ENCODE assay signal across 1 cellular context in genomic region chr5:174045470-174046025, GRCh38.
TF ChIP-seq lines count a peak whose summit lies in the region.

NSG2 (plus strand) TSS chr5:174045706; CDS start chr5:174046756, 1,050 bp downstream.

TF ChIP-seq in HepG2, 621 proteins besides CTCF, POLR2A, EP300 and RAD21 (continued from another document and continues in another):
- TF ChIP-seq, protein P1, sequence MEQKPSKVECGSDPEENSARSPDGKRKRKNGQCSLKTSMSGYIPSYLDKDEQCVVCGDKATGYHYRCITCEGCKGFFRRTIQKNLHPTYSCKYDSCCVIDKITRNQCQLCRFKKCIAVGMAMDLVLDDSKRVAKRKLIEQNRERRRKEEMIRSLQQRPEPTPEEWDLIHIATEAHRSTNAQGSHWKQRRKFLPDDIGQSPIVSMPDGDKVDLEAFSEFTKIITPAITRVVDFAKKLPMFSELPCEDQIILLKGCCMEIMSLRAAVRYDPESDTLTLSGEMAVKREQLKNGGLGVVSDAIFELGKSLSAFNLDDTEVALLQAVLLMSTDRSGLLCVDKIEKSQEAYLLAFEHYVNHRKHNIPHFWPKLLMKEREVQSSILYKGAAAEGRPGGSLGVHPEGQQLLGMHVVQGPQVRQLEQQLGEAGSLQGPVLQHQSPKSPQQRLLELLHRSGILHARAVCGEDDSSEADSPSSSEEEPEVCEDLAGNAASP (CRISPR knock-in tag; IDR thresholded peaks at IDR 0.05; ENCODE audit: borderline replicate concordance), result 0 out of 2 replicates have a peak, but pooled peaks have one; percentile 32
- TF ChIP-seq ZBTB37 (CRISPR knock-in tag; IDR thresholded peaks at IDR 0.05), result no peak
- TF ChIP-seq ZNF678 (CRISPR knock-in tag; IDR thresholded peaks at IDR 0.05), result 0 out of 2 replicates have a peak, but pooled peaks have one; percentile 53
- TF ChIP-seq ZBTB10 (CRISPR knock-in tag; IDR thresholded peaks at IDR 0.05; ENCODE audit: borderline replicate concordance), result no peak
- no peak for TF ChIP-seq ZNF776 (CRISPR knock-in tag; IDR thresholded peaks at IDR 0.05)
- TF ChIP-seq KDM6A (CRISPR knock-in tag; IDR thresholded peaks at IDR 0.05; ENCODE audit: low read depth), result no peak
- TF ChIP-seq ZNF124 (CRISPR knock-in tag; IDR thresholded peaks at IDR 0.05), result 0 out of 2 replicates have a peak, but pooled peaks have one; percentile 58
- TF ChIP-seq, protein P2, sequence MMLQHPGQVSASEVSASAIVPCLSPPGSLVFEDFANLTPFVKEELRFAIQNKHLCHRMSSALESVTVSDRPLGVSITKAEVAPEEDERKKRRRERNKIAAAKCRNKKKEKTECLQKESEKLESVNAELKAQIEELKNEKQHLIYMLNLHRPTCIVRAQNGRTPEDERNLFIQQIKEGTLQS (CRISPR knock-in tag; IDR thresholded peaks at IDR 0.05), result 0 out of 2 replicates have a peak, but pooled peaks have one; percentile 10
- TF ChIP-seq NFYB (CRISPR knock-in tag; IDR thresholded peaks at IDR 0.05), result no peak
- TF ChIP-seq HMGXB3 (CRISPR knock-in tag; IDR thresholded peaks at IDR 0.05; ENCODE audit: borderline replicate concordance), result 0 out of 2 replicates have a peak, but pooled peaks have one; percentile 30
- 0 out of 2 replicates have a peak, but pooled peaks have one; percentile 20 for TF ChIP-seq SIX4 (CRISPR knock-in tag; IDR thresholded peaks at IDR 0.05)
- TF ChIP-seq DNMT1 (CRISPR knock-in tag; IDR thresholded peaks at IDR 0.05), result no peak
- peak; percentile 61 for TF ChIP-seq IKZF4 (CRISPR knock-in tag; IDR thresholded peaks at IDR 0.05; ENCODE audit: borderline replicate concordance, low read depth, not compliant biosample characterization)
- TF ChIP-seq SP2 (CRISPR knock-in tag; IDR thresholded peaks at IDR 0.05), result no peak
- TF ChIP-seq ZNF335 (CRISPR knock-in tag; IDR thresholded peaks at IDR 0.05), result peak; percentile 60; the same call in 1 of the 2 replicates
- TF ChIP-seq ZC3H13 (CRISPR knock-in tag; IDR thresholded peaks at IDR 0.05), result no peak
- TF ChIP-seq SMC3 (IDR thresholded peaks at IDR 0.05; ENCODE audit: low read length), result peak; percentile 79
- TF ChIP-seq, protein P3, sequence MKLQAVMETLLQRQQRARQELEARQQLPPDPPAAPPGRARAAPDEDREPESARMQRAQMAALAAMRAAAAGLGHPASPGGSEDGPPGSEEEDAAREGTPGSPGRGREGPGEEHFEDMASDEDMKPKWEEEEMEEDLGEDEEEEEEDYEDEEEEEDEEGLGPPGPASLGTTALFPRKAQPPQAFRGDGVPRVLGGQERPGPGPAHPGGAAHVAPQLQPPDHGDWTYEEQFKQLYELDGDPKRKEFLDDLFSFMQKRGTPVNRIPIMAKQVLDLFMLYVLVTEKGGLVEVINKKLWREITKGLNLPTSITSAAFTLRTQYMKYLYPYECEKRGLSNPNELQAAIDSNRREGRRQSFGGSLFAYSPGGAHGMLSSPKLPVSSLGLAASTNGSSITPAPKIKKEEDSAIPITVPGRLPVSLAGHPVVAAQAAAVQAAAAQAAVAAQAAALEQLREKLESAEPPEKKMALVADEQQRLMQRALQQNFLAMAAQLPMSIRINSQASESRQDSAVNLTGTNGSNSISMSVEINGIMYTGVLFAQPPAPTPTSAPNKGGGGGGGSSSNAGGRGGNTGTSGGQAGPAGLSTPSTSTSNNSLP (IDR thresholded peaks at IDR 0.05; ENCODE audit: low read depth, low read length), result no peak
- TF ChIP-seq ZNF577 (CRISPR knock-in tag; IDR thresholded peaks at IDR 0.05; ENCODE audit: borderline replicate concordance, low read depth), result no peak
- TF ChIP-seq, protein P4, sequence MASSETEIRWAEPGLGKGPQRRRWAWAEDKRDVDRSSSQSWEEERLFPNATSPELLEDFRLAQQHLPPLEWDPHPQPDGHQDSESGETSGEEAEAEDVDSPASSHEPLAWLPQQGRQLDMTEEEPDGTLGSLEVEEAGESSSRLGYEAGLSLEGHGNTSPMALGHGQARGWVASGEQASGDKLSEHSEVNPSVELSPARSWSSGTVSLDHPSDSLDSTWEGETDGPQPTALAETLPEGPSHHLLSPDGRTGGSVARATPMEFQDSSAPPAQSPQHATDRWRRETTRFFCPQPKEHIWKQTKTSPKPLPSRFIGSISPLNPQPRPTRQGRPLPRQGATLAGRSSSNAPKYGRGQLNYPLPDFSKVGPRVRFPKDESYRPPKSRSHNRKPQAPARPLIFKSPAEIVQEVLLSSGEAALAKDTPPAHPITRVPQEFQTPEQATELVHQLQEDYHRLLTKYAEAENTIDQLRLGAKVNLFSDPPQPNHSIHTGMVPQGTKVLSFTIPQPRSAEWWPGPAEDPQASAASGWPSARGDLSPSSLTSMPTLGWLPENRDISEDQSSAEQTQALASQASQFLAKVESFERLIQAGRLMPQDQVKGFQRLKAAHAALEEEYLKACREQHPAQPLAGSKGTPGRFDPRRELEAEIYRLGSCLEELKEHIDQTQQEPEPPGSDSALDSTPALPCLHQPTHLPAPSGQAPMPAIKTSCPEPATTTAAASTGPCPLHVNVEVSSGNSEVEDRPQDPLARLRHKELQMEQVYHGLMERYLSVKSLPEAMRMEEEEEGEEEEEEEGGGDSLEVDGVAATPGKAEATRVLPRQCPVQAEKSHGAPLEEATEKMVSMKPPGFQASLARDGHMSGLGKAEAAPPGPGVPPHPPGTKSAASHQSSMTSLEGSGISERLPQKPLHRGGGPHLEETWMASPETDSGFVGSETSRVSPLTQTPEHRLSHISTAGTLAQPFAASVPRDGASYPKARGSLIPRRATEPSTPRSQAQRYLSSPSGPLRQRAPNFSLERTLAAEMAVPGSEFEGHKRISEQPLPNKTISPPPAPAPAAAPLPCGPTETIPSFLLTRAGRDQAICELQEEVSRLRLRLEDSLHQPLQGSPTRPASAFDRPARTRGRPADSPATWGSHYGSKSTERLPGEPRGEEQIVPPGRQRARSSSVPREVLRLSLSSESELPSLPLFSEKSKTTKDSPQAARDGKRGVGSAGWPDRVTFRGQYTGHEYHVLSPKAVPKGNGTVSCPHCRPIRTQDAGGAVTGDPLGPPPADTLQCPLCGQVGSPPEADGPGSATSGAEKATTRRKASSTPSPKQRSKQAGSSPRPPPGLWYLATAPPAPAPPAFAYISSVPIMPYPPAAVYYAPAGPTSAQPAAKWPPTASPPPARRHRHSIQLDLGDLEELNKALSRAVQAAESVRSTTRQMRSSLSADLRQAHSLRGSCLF (CRISPR knock-in tag; IDR thresholded peaks at IDR 0.05; ENCODE audit: borderline replicate concordance), result no peak
- TF ChIP-seq GFI1 (CRISPR knock-in tag; IDR thresholded peaks at IDR 0.05; ENCODE audit: borderline replicate concordance), result 0 out of 2 replicates have a peak, but pooled peaks have one; percentile 35
- no peak for TF ChIP-seq ZNF34 (CRISPR knock-in tag; IDR thresholded peaks at IDR 0.05; ENCODE audit: borderline replicate concordance)
- TF ChIP-seq MAX (IDR thresholded peaks at IDR 0.05), result peak; percentile 63; the same call in 1 of the 2 replicates
- TF ChIP-seq TIGD3 (CRISPR knock-in tag; IDR thresholded peaks at IDR 0.05; ENCODE audit: borderline replicate concordance), result no peak
- no peak; the same call in 1 of the 2 replicates for TF ChIP-seq ZNF878 (CRISPR knock-in tag; IDR thresholded peaks at IDR 0.05)
- peak; percentile 84; the same call in 1 of the 2 replicates for TF ChIP-seq AHR (CRISPR knock-in tag; IDR thresholded peaks at IDR 0.05)
- TF ChIP-seq SRSF1 (optimal IDR thresholded peaks at IDR 0.05; ENCODE audit: low read depth, low read length), result no peak
- TF ChIP-seq, protein P5, sequence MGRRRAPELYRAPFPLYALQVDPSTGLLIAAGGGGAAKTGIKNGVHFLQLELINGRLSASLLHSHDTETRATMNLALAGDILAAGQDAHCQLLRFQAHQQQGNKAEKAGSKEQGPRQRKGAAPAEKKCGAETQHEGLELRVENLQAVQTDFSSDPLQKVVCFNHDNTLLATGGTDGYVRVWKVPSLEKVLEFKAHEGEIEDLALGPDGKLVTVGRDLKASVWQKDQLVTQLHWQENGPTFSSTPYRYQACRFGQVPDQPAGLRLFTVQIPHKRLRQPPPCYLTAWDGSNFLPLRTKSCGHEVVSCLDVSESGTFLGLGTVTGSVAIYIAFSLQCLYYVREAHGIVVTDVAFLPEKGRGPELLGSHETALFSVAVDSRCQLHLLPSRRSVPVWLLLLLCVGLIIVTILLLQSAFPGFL (CRISPR knock-in tag; IDR thresholded peaks at IDR 0.05), result no peak
- TF ChIP-seq ATF1 (CRISPR knock-in tag; IDR thresholded peaks at IDR 0.05), result no peak
- 0 out of 2 replicates have a peak, but pooled peaks have one; percentile 44 for TF ChIP-seq KLF6 (CRISPR knock-in tag; IDR thresholded peaks at IDR 0.05)
- TF ChIP-seq ZNF350 (CRISPR knock-in tag; IDR thresholded peaks at IDR 0.05; ENCODE audit: borderline replicate concordance, low read depth), result peak; percentile 24; the same call in 1 of the 2 replicates
- TF ChIP-seq ZNF883 (CRISPR knock-in tag; IDR thresholded peaks at IDR 0.05; ENCODE audit: not compliant biosample characterization), result peak; percentile 63
- 0 out of 2 replicates have a peak, but pooled peaks have one; percentile 50 for TF ChIP-seq ZNF552 (CRISPR knock-in tag; IDR thresholded peaks at IDR 0.05; ENCODE audit: borderline replicate concordance)
- TF ChIP-seq NFKB2 (CRISPR knock-in tag; IDR thresholded peaks at IDR 0.05; ENCODE audit: borderline replicate concordance), result peak; percentile 79; the same call in 1 of the 2 replicates
- no peak for TF ChIP-seq THYN1 (CRISPR knock-in tag; IDR thresholded peaks at IDR 0.05; ENCODE audit: borderline replicate concordance, low read depth)
- TF ChIP-seq EEA1 (CRISPR knock-in tag; IDR thresholded peaks at IDR 0.05; ENCODE audit: borderline replicate concordance), result no peak
- TF ChIP-seq SNAPC2 (CRISPR knock-in tag; IDR thresholded peaks at IDR 0.05), result no peak
- TF ChIP-seq SIX1 (CRISPR knock-in tag; IDR thresholded peaks at IDR 0.05; ENCODE audit: borderline replicate concordance), result no peak
- no peak for TF ChIP-seq SCMH1 (CRISPR knock-in tag; IDR thresholded peaks at IDR 0.05; ENCODE audit: borderline replicate concordance)
- TF ChIP-seq TARDBP (CRISPR knock-in tag; IDR thresholded peaks at IDR 0.05), result peak; percentile 37; the same call in 1 of the 2 replicates
- TF ChIP-seq ZNF557 (CRISPR knock-in tag; IDR thresholded peaks at IDR 0.05), result no peak
